33 cellular contexts compared by ENCODE assay signal in genomic region chrX:47722260-47722659, GRCh38.
"Had no signal": no experiment of that assay in that cellular context is flagged by ENCODE, and none has a peak within 500 bp of the region (broad histone marks: within the 10 kb centered on the region; RNA-seq: fewer than 3 reads in every experiment).

No MANE protein-coding gene starts in this region.

- DNase-seq: activated B cell treated with CpG ODN at 0.5 μM for 24 hours; activated CD4-positive, alpha-beta memory T cell treated with anti-CD3 and anti-CD28 coated beads for 36 hours; activated CD4-positive, alpha-beta T cell treated with anti-CD3 and anti-CD28 coated beads for 4 hours; activated CD4-positive, alpha-beta T cell treated with anti-CD3 and anti-CD28 coated beads, Interleukin-2, amount 10 ng/mL, durations not matched to agents 24 days and 14 days; activated CD4-positive, alpha-beta T cell treated with anti-CD3 and anti-CD28 coated beads, Interleukin-2, amount 50 U/mL, for 1 hour; activated CD4-positive, alpha-beta T cell treated with anti-CD3 and anti-CD28 coated beads, Interleukin-2, amount 50 U/mL, for 4 hours; activated CD4-positive, CD25-positive, alpha-beta regulatory T cell treated with anti-CD3 and anti-CD28 coated beads, Interleukin-2, amount 50 U/mL, for 72 hours; activated CD8-positive, alpha-beta memory T cell treated with anti-CD3 and anti-CD28 coated beads, Interleukin-2, amount 50 U/mL, for 48 hours; activated CD8-positive, alpha-beta T cell treated with anti-CD3 and anti-CD28 coated beads for 36 hours; activated effector memory CD4-positive, alpha-beta T cell treated with Interleukin-2 at 50 U/mL for 16 hours; activated gamma-delta T cell; activated naive CD4-positive, alpha-beta T cell treated with anti-CD3 and anti-CD28 coated beads, Interleukin-2, amount 10 ng/mL, durations not matched to agents 7 days and 5 days; activated naive CD4-positive, alpha-beta T cell treated with Interleukin-2 at 50 U/mL for 16 hours; activated naive CD8-positive, alpha-beta T cell treated with anti-CD3 and anti-CD28 coated beads, Interleukin-2, amount 10 ng/mL, durations not matched to agents 7 days and 5 days; activated naive CD8-positive, alpha-beta T cell treated with anti-CD3 and anti-CD28 coated beads, Interleukin-2, amount 50 U/mL, for 24 hours; activated T-cell treated with anti-CD3 and anti-CD28 coated beads, Interleukin-2, amount 50 U/mL, for 24 hours; activated T-cell treated with anti-CD3 and anti-CD28 coated beads, Interleukin-2, amount 50 U/mL, for 48 hours; amygdala; anterior cingulate cortex; caudate nucleus; cerebellar nuclear complex; T-cell; T-helper 2 cell; T-helper 9 cell had no signal

- H3K27me3 Mint-ChIP-seq: activated B cell treated with CpG ODN at 0.5 μM for 24 hours; activated CD4-positive, alpha-beta memory T cell treated with anti-CD3 and anti-CD28 coated beads for 36 hours; activated CD4-positive, alpha-beta T cell treated with anti-CD3 and anti-CD28 coated beads, Interleukin-2, amount 10 ng/mL, durations not matched to agents 24 days and 14 days; activated CD8-positive, alpha-beta T cell treated with anti-CD3 and anti-CD28 coated beads for 36 hours; activated naive CD8-positive, alpha-beta T cell; activated naive CD8-positive, alpha-beta T cell treated with anti-CD3 and anti-CD28 coated beads, Interleukin-2, amount 10 ng/mL, durations not matched to agents 7 days and 5 days; activated naive CD8-positive, alpha-beta T cell treated with anti-CD3 and anti-CD28 coated beads, Interleukin-2, amount 50 U/mL, for 24 hours had no signal

- H3K36me3 ChIP-seq: ascending aorta, cardiac muscle cell had no signal

- H3K4me3 Mint-ChIP-seq: activated B cell treated with CpG ODN at 0.5 μM for 24 hours; activated CD4-positive, alpha-beta memory T cell treated with anti-CD3 and anti-CD28 coated beads for 36 hours; activated CD4-positive, alpha-beta T cell treated with anti-CD3 and anti-CD28 coated beads, Interleukin-2, amount 10 ng/mL, durations not matched to agents 24 days and 14 days; activated CD8-positive, alpha-beta T cell treated with anti-CD3 and anti-CD28 coated beads for 36 hours; activated naive CD4-positive, alpha-beta T cell treated with anti-CD3 and anti-CD28 coated beads, Interleukin-2, amount 10 ng/mL, durations not matched to agents 7 days and 5 days; activated naive CD4-positive, alpha-beta T cell treated with anti-CD3 and anti-CD28 coated beads, Interleukin-2, amount 50 U/mL, for 24 hours; activated naive CD8-positive, alpha-beta T cell; activated naive CD8-positive, alpha-beta T cell treated with anti-CD3 and anti-CD28 coated beads, Interleukin-2, amount 10 ng/mL, durations not matched to agents 7 days and 5 days; activated naive CD8-positive, alpha-beta T cell treated with anti-CD3 and anti-CD28 coated beads, Interleukin-2, amount 50 U/mL, for 24 hours; activated T-cell treated with anti-CD3 and anti-CD28 coated beads, Interleukin-2, amount 50 U/mL, for 24 hours; brain; central memory CD8-positive, alpha-beta T cell; T-cell; T-helper 2 cell treated with Interferon-gamma antibody and Interleukin-4, amounts not matched to agents 5 μg/mL and 100 μg/mL, for 36 hours had no signal

- H3K4me1 ChIP-seq: ascending aorta had no signal

- H3K27ac ChIP-seq: ascending aorta, cardiac muscle cell, VCaP had no signal

- H3K27me3 ChIP-seq: ascending aorta, cardiac muscle cell had no signal

- ATAC-seq: activated CD8-positive, alpha-beta T cell treated with anti-CD3 and anti-CD28 coated beads for 36 hours; activated naive CD8-positive, alpha-beta T cell treated with anti-CD3 and anti-CD28 coated beads, Interleukin-2, amount 50 U/mL, for 24 hours; T-cell had no signal

- H3K27ac Mint-ChIP-seq: activated B cell treated with CpG ODN at 0.5 μM for 24 hours; activated CD4-positive, alpha-beta memory T cell treated with anti-CD3 and anti-CD28 coated beads for 36 hours; activated CD4-positive, alpha-beta T cell treated with anti-CD3 and anti-CD28 coated beads, Interleukin-2, amount 10 ng/mL, durations not matched to agents 24 days and 14 days; activated CD8-positive, alpha-beta T cell treated with anti-CD3 and anti-CD28 coated beads for 36 hours; activated naive CD4-positive, alpha-beta T cell treated with anti-CD3 and anti-CD28 coated beads, Interleukin-2, amount 10 ng/mL, durations not matched to agents 7 days and 5 days; activated naive CD4-positive, alpha-beta T cell treated with anti-CD3 and anti-CD28 coated beads, Interleukin-2, amount 50 U/mL, for 24 hours; activated naive CD8-positive, alpha-beta T cell; activated naive CD8-positive, alpha-beta T cell treated with anti-CD3 and anti-CD28 coated beads, Interleukin-2, amount 50 U/mL, for 24 hours; activated T-cell treated with anti-CD3 and anti-CD28 coated beads, Interleukin-2, amount 50 U/mL, for 24 hours; activated T-helper 2 cell treated with anti-CD3 and anti-CD28 coated beads, Interferon-gamma antibody, Interleukin-2, Interleukin-4, amounts not matched to agents 10 μg/mL and 5 μg/mL and 100 μg/mL, durations not matched to agents 14 hours and 24 hours and 36 hours; brain; T-cell; T-helper 2 cell treated with Interferon-gamma antibody and Interleukin-4, amounts not matched to agents 5 μg/mL and 100 μg/mL, for 36 hours had no signal

- H3K4me1 Mint-ChIP-seq: activated B cell treated with CpG ODN at 0.5 μM for 24 hours; activated CD4-positive, alpha-beta T cell treated with anti-CD3 and anti-CD28 coated beads, Interleukin-2, amount 10 ng/mL, durations not matched to agents 24 days and 14 days; activated naive CD4-positive, alpha-beta T cell treated with anti-CD3 and anti-CD28 coated beads, Interleukin-2, amount 10 ng/mL, durations not matched to agents 7 days and 5 days; activated naive CD4-positive, alpha-beta T cell treated with anti-CD3 and anti-CD28 coated beads, Interleukin-2, amount 50 U/mL, for 24 hours; activated naive CD8-positive, alpha-beta T cell treated with anti-CD3 and anti-CD28 coated beads, Interleukin-2, amount 50 U/mL, for 24 hours; brain; central memory CD8-positive, alpha-beta T cell; T-cell had no signal

- H3K36me3 Mint-ChIP-seq: activated CD4-positive, alpha-beta memory T cell treated with anti-CD3 and anti-CD28 coated beads for 36 hours; activated naive CD4-positive, alpha-beta T cell treated with anti-CD3 and anti-CD28 coated beads, Interleukin-2, amount 10 ng/mL, durations not matched to agents 7 days and 5 days; activated naive CD4-positive, alpha-beta T cell treated with anti-CD3 and anti-CD28 coated beads, Interleukin-2, amount 50 U/mL, for 24 hours; activated naive CD8-positive, alpha-beta T cell; activated naive CD8-positive, alpha-beta T cell treated with anti-CD3 and anti-CD28 coated beads, Interleukin-2, amount 10 ng/mL, durations not matched to agents 7 days and 5 days; brain; T-cell had no signal

- H3K9me3 ChIP-seq: ascending aorta had no signal

- H3K4me3 ChIP-seq: ascending aorta, cardiac muscle cell had no signal

- H3K9me3 Mint-ChIP-seq: activated B cell treated with CpG ODN at 0.5 μM for 24 hours; activated CD4-positive, alpha-beta memory T cell treated with anti-CD3 and anti-CD28 coated beads for 36 hours; activated CD4-positive, alpha-beta T cell treated with anti-CD3 and anti-CD28 coated beads, Interleukin-2, amount 10 ng/mL, durations not matched to agents 24 days and 14 days; activated CD8-positive, alpha-beta T cell treated with anti-CD3 and anti-CD28 coated beads for 36 hours; activated naive CD4-positive, alpha-beta T cell treated with anti-CD3 and anti-CD28 coated beads, Interleukin-2, amount 10 ng/mL, durations not matched to agents 7 days and 5 days; activated naive CD4-positive, alpha-beta T cell treated with anti-CD3 and anti-CD28 coated beads, Interleukin-2, amount 50 U/mL, for 24 hours; activated naive CD8-positive, alpha-beta T cell treated with anti-CD3 and anti-CD28 coated beads, Interleukin-2, amount 10 ng/mL, durations not matched to agents 7 days and 5 days; activated naive CD8-positive, alpha-beta T cell treated with anti-CD3 and anti-CD28 coated beads, Interleukin-2, amount 50 U/mL, for 24 hours; activated T-cell treated with anti-CD3 and anti-CD28 coated beads, Interleukin-2, amount 50 U/mL, for 24 hours; activated T-helper 2 cell treated with anti-CD3 and anti-CD28 coated beads, Interferon-gamma antibody, Interleukin-2, Interleukin-4, amounts not matched to agents 10 μg/mL and 5 μg/mL and 100 μg/mL, durations not matched to agents 14 hours and 24 hours and 36 hours; central memory CD8-positive, alpha-beta T cell; T-cell; T-helper 2 cell treated with Interferon-gamma antibody and Interleukin-4, amounts not matched to agents 5 μg/mL and 100 μg/mL, for 36 hours had no signal
